Comparison of ENCODE assay signal across 37 cellular contexts in the genomic region with DNA sequence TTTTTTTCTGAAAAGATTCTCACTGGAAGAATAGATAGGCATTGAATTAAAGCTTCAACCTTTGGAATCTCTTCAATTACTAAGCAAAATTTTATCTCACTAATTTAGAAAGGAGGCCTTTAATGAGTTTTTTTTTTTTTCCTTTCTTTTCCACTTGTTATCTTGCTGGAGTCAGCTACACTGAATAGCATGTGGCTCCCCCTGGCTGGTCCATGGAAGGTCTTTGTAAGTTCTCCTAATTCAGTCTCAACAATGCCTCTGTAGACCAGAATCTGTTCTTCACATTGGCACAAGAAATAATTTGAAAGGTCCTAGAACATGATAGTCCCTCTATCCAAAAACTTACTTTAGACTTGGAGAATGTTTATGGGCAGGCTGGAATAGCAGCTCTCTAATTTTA. TPM values are rescaled to one million over a fixed set of nuclear protein-coding genes. Genes with fewer than 3 reads are reported as not detected.
"Had no signal": no experiment of that assay in that cellular context is flagged by ENCODE, and none has a peak within 500 bp of the region (broad histone marks: within the 10 kb centered on the region; RNA-seq: fewer than 3 reads in every experiment).

No MANE protein-coding gene starts in this region.

- H3K79me2 ChIP-seq: parathyroid adenoma had no signal

- H3K36me3 ChIP-seq: left lung, lower lobe of right lung, neural progenitor cell, neutrophil, right atrium auricular region, right lobe of liver, stomach, thyroid gland, transverse colon, upper lobe of left lung, vagina had no signal

- H3K27ac ChIP-seq: left lung, lower lobe of right lung, neural progenitor cell, neutrophil, parathyroid adenoma, right atrium auricular region, right lobe of liver, stomach, testis, thyroid gland, transverse colon, upper lobe of left lung, vagina had no signal

- H3K9ac ChIP-seq: neural progenitor cell, parathyroid adenoma had no signal

- H3K36me3 Mint-ChIP-seq: immature natural killer cell; mesothelial cell of epicardium; naive B cell; natural killer cell; neural progenitor cell; stimulated activated naive B cell treated with anti-CD40 and anti-IgM and Interleukin-4, amounts not matched to agents 10 μg/mL and 1 μg/mL and 100 μg/mL, for 72 hours had no signal

- H3K9me3 ChIP-seq: left lung, lower lobe of right lung, neutrophil, right atrium auricular region, right lobe of liver, stomach, testis, thyroid gland, transverse colon, upper lobe of left lung, vagina had no signal

- H3K4me2 ChIP-seq: neural progenitor cell, smooth muscle cell had no signal

- H3K4me1 ChIP-seq: left lung, lower lobe of right lung, neural progenitor cell, parathyroid adenoma, right atrium auricular region, right lobe of liver, stomach, testis, thyroid gland, transverse colon, upper lobe of left lung, vagina had no signal

- DNase-seq: hippocampal formation; immature natural killer cell; kidney; left colon; left lung; lower lobe of right lung; mammary epithelial cell; mesenchymal stem cell; naive B cell; natural killer cell; nephron progenitor cell; occipital lobe; right lobe of liver; stimulated activated CD4-positive, alpha-beta T cell treated with anti-CD3 and anti-CD28 coated beads, Interleukin-15, amount 100 ng/mL, for 24 hours; stimulated activated CD4-positive, alpha-beta T cell treated with anti-CD3 and anti-CD28 coated beads, Interleukin-2, amount 100 ng/mL, for 24 hours; stimulated activated CD4-positive, alpha-beta T cell treated with anti-CD3 and anti-CD28 coated beads, Interleukin-4, amount 100 ng/mL, for 1 hour; stimulated activated naive B cell treated with anti-CD40 and anti-IgM and Interleukin-4, amounts not matched to agents 10 μg/mL and 1 μg/mL and 100 μg/mL, for 72 hours; stimulated activated naive CD8-positive, alpha-beta T cell treated with anti-CD3 and anti-CD28 coated beads, Interleukin-15, Interleukin-2, amounts not matched to agents 100 U/mL and 50 U/mL, for 24 hours; stomach; testis; thyroid gland; transverse colon; upper lobe of left lung had no signal

- H3K4me1 Mint-ChIP-seq: immature natural killer cell; naive B cell; natural killer cell; nephron progenitor cell; stimulated activated naive B cell treated with anti-CD40 and anti-IgM and Interleukin-4, amounts not matched to agents 10 μg/mL and 1 μg/mL and 100 μg/mL, for 72 hours had no signal

- H2AFZ ChIP-seq: neural progenitor cell, parathyroid adenoma had no signal

- H3K27me3 ChIP-seq: left lung, neural progenitor cell, neutrophil, right atrium auricular region, right lobe of liver, stomach, testis, thyroid gland, transverse colon, upper lobe of left lung, vagina had no signal

- H3K27ac Mint-ChIP-seq: immature natural killer cell; mesothelial cell of epicardium; naive B cell; natural killer cell; nephron progenitor cell; neural progenitor cell; progenitor cell of endocrine pancreas; stimulated activated naive B cell treated with anti-CD40 and anti-IgM and Interleukin-4, amounts not matched to agents 10 μg/mL and 1 μg/mL and 100 μg/mL, for 72 hours had no signal

- ATAC-seq: left colon; left lung; lower lobe of right lung; natural killer cell; right lobe of liver; stimulated activated naive B cell treated with anti-CD40 and anti-IgM and Interleukin-4, amounts not matched to agents 10 μg/mL and 1 μg/mL and 100 μg/mL, for 72 hours; stimulated activated naive CD8-positive, alpha-beta T cell treated with anti-CD3 and anti-CD28 coated beads, Interleukin-15, Interleukin-2, amounts not matched to agents 100 U/mL and 50 U/mL, for 24 hours had no signal

- H3K4me3 ChIP-seq: left lung, lower lobe of right lung, neural progenitor cell, right atrium auricular region, right lobe of liver, smooth muscle cell, stomach, testis, thyroid gland, transverse colon, upper lobe of left lung, vagina had no signal

- H3K4me3 Mint-ChIP-seq: immature natural killer cell; mesothelial cell of epicardium; naive B cell; natural killer cell; nephron progenitor cell; neural progenitor cell; stimulated activated naive B cell treated with anti-CD40 and anti-IgM and Interleukin-4, amounts not matched to agents 10 μg/mL and 1 μg/mL and 100 μg/mL, for 72 hours had no signal

- H3K9me3 Mint-ChIP-seq: immature natural killer cell; mesothelial cell of epicardium; naive B cell; nephron progenitor cell; neural progenitor cell; stimulated activated naive B cell treated with anti-CD40 and anti-IgM and Interleukin-4, amounts not matched to agents 10 μg/mL and 1 μg/mL and 100 μg/mL, for 72 hours had no signal

RNA-seq across cellular contexts. Expression of gene SCN1A, which starts 24.2 kb away (rescaled TPM):
- total RNA-seq: kidney, left colon, liver, mononuclear cell, natural killer cell, osteocyte, pulmonary artery endothelial cell, renal cortical epithelial cell, right lobe of liver, smooth muscle cell, thyroid gland, transverse colon, vagina had no signal
- polyA plus RNA-seq: immature natural killer cell, mammary epithelial cell, smooth muscle cell, stomach, urinary bladder had no signal
